In the genomic region with DNA sequence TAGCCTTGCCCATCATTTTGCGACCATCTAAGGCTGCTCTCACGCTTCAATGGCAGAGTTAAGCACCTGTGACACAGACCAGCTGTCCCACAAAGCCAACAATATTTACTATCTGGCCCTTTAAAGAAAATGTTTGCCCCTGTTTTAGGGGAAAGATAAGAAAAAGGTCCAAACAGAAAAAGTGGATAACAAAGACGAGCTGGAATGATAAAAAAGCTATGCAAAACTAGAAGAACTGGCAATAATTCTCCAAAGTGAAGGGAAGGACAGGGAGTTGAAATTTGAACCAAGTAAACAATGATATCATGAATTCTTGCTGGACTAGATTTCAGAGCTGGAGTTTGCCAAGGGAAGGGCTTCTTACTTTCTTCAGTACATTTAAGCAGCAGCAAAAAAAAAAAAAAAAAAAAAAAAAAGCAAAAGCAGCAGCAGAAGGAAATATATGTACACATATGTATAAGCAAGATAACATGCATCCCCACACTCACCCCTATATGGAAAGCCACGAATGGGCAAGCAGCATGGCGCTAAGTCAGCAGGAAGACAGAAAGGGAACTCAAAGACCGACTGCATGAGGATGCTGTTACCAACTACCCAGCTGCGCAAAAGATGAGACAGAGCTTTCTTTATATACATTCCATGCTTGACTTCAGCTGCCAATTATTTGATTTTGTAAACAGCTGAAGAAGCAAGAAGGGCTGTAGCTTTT, we compare ENCODE assay signal across 8 cellular contexts. TPM values are rescaled to one million over a fixed set of nuclear protein-coding genes. Genes with fewer than 3 reads are reported as not detected.
A peak's percentile ranks its signal among the peaks of the same experiment; 100 is the strongest.
DNase-seq lines count a peak whose midpoint lies in the region; ATAC-seq and TF ChIP-seq lines count a peak whose summit lies in the region.
"Had no signal": no experiment of that assay in that cellular context is flagged by ENCODE, and none has a peak within 500 bp of the region (broad histone marks: within the 10 kb centered on the region; RNA-seq: fewer than 3 reads in every experiment).

No MANE protein-coding gene starts in this region.

- no peak overlapping the region for H3K9ac ChIP-seq in parathyroid adenoma

- H3K4me2 ChIP-seq in parathyroid adenoma (ENCODE audit: low read length) = peak overlapping the region; percentile 38

- TF ChIP-seq CTCF in Calu3 (IDR thresholded peaks at IDR 0.05; ENCODE audit: unreplicated experiment) (no peak), choroid plexus epithelial cell (conservative IDR thresholded peaks at IDR 0.05; ENCODE audit: low read depth, low read length) (no peak), parathyroid adenoma (IDR thresholded peaks at IDR 0.05) (no peak)

- peaks cover 5% of the 10 kb centered on the region for H3K4me1 ChIP-seq in parathyroid adenoma

- no peak for ATAC-seq in GM21360 (IDR thresholded peaks at IDR 0.05; ENCODE audit: unreplicated experiment)

- BruUV-seq in Calu3 (replicated peaks; lab: Mats Ljungman, UMichigan) = no TSS peak

- intact Hi-C loops in Calu3 (cut with micrococcal nuclease; ENCODE audit: unreplicated experiment) = no loop called here

- H3K4me3 ChIP-seq in choroid plexus epithelial cell (ENCODE audit: low read depth, low read length) (no peak overlapping the region), parathyroid adenoma (ENCODE audit: low read depth, low read length) (no peak overlapping the region)

- POLR2A ChIA-PET in activated CD4-positive, alpha-beta T cell treated with anti-CD3 and anti-CD28 coated beads, Interleukin-2, amount 10 ng/mL, durations not matched to agents 7 days and 5 days (lab: Charles Lee) = no interaction called here

- CTCF ChIA-PET in Calu3 (lab: Charles Lee) = interaction anchor here (0.6 to 1.1 kb wide), 8 partner anchors 10 to 1536 kb away, joined by 3 to 5 read pairs (median 4); a partner anchor contains a TSS
- CTCF ChIA-PET in activated CD4-positive, alpha-beta T cell treated with anti-CD3 and anti-CD28 coated beads, Interleukin-2, amount 10 ng/mL, durations not matched to agents 7 days and 5 days (lab: Charles Lee) = no interaction called here

- H3K36me3 Mint-ChIP-seq in Calu3 (ENCODE audit: insufficient read depth, unreplicated experiment) = peaks cover 27% of the 10 kb centered on the region
- H3K36me3 Mint-ChIP-seq in activated CD4-positive, alpha-beta T cell treated with anti-CD3 and anti-CD28 coated beads, Interleukin-2, amount 10 ng/mL, durations not matched to agents 7 days and 5 days (ENCODE audit: low read depth) = peaks cover 61% of the 10 kb centered on the region

- H3K27me3 Mint-ChIP-seq in Calu3 (ENCODE audit: unreplicated experiment) = no peaks in the 10 kb centered on the region
- H3K27me3 Mint-ChIP-seq in activated CD4-positive, alpha-beta T cell treated with anti-CD3 and anti-CD28 coated beads, Interleukin-2, amount 10 ng/mL, durations not matched to agents 7 days and 5 days = no peaks in the 10 kb centered on the region

- peaks cover 5% of the 10 kb centered on the region for H3K9me3 Mint-ChIP-seq in Calu3 (ENCODE audit: low read depth, unreplicated experiment)
- H3K9me3 Mint-ChIP-seq in activated CD4-positive, alpha-beta T cell treated with anti-CD3 and anti-CD28 coated beads, Interleukin-2, amount 10 ng/mL, durations not matched to agents 7 days and 5 days = peaks cover 6% of the 10 kb centered on the region

- DNase-seq in Calu3 = no peak
- DNase-seq in NAMALWA (ENCODE audit: low spot score) = peak; percentile 43
- DNase-seq in choroid plexus epithelial cell (ENCODE audit: low read depth) = peak; percentile 81
- DNase-seq in activated CD4-positive, alpha-beta T cell treated with anti-CD3 and anti-CD28 coated beads, Interleukin-2, amount 10 ng/mL, durations not matched to agents 7 days and 5 days = no peak
- DNase-seq in GM03348 (ENCODE audit: low spot score) = no peak

- H3K79me2 ChIP-seq in parathyroid adenoma = peaks cover 7% of the 10 kb centered on the region

- H2AFZ ChIP-seq in parathyroid adenoma = no peak overlapping the region

- H3K27ac Mint-ChIP-seq in Calu3 (ENCODE audit: unreplicated experiment) = peak overlapping the region; percentile 31
- H3K27ac Mint-ChIP-seq in activated CD4-positive, alpha-beta T cell treated with anti-CD3 and anti-CD28 coated beads, Interleukin-2, amount 10 ng/mL, durations not matched to agents 7 days and 5 days = no peak overlapping the region

- no peaks in the 10 kb centered on the region for H3K9me3 ChIP-seq in parathyroid adenoma (ENCODE audit: control insufficient read depth, low read length)

- H3K4me3 Mint-ChIP-seq in Calu3 (ENCODE audit: low read depth, unreplicated experiment) = peak overlapping the region; percentile 53
- H3K4me3 Mint-ChIP-seq in activated CD4-positive, alpha-beta T cell treated with anti-CD3 and anti-CD28 coated beads, Interleukin-2, amount 10 ng/mL, durations not matched to agents 7 days and 5 days = no peak overlapping the region

- H3K4me1 Mint-ChIP-seq in Calu3 (ENCODE audit: low read depth, unreplicated experiment) = peaks cover 32% of the 10 kb centered on the region
- peaks cover 65% of the 10 kb centered on the region for H3K4me1 Mint-ChIP-seq in activated CD4-positive, alpha-beta T cell treated with anti-CD3 and anti-CD28 coated beads, Interleukin-2, amount 10 ng/mL, durations not matched to agents 7 days and 5 days

- H3K27me3 ChIP-seq in parathyroid adenoma (ENCODE audit: control insufficient read depth, insufficient read depth, low read length) = no peaks in the 10 kb centered on the region

- no peaks in the 10 kb centered on the region for H3K36me3 ChIP-seq in parathyroid adenoma (ENCODE audit: control insufficient read depth, insufficient read depth, low read length)

- peak overlapping the region; percentile 37 for H3K27ac ChIP-seq in parathyroid adenoma
- H3K27ac ChIP-seq: RWPE1 had no signal

RNA-seq across cellular contexts. Expression of a gene that starts 12.4 kb away (rescaled TPM):
- 20.8 and 25.1 TPM in 2 replicates for total RNA-seq in Calu3 (2022)
- total RNA-seq in activated CD4-positive, alpha-beta T cell treated with anti-CD3 and anti-CD28 coated beads, Interleukin-2, amount 10 ng/mL, durations not matched to agents 7 days and 5 days = 10 to 100 TPM; 20.2 to 22.2 TPM

RNA-seq across cellular contexts. Expression of a gene that starts 12.6 kb away (rescaled TPM):
- 46.4 and 57.0 TPM in 2 replicates for total RNA-seq in Calu3 (2022)
- total RNA-seq in activated CD4-positive, alpha-beta T cell treated with anti-CD3 and anti-CD28 coated beads, Interleukin-2, amount 10 ng/mL, durations not matched to agents 7 days and 5 days = 10 to 100 TPM; 32.5 to 35.0 TPM

RNA-seq across cellular contexts. Expression of a gene that starts 33.0 kb away (rescaled TPM):
- 41.4 and 42.4 TPM in 2 replicates for total RNA-seq in Calu3 (2022)
- 10 to 100 TPM in 1 of 2 experiments, 1 to 10 TPM in 1; 9.1 to 10.9 TPM for total RNA-seq in activated CD4-positive, alpha-beta T cell treated with anti-CD3 and anti-CD28 coated beads, Interleukin-2, amount 10 ng/mL, durations not matched to agents 7 days and 5 days

Comparison
In these comparisons a context has a peak if more than half of its experiments do, and no peak if none do; other contexts are left out.
1. DNase-seq: peak in NAMALWA (single experiment) and choroid plexus epithelial cell (single experiment); none in Calu3 (single experiment), activated CD4-positive, alpha-beta T cell treated with anti-CD3 and anti-CD28 coated beads, Interleukin-2, amount 10 ng/mL, durations not matched to agents 7 days and 5 days (single experiment) and GM03348 (single experiment).